Comparison of ENCODE assay signal across 8 cellular contexts in genomic region chr10:70672165-70672992, GRCh38. TPM values are rescaled to one million over a fixed set of nuclear protein-coding genes. Genes with fewer than 3 reads are reported as not detected.
DNase-seq lines count a peak whose midpoint lies in the region; ATAC-seq, FAIRE-seq and TF ChIP-seq lines count a peak whose summit lies in the region.

TSS of gene ADAMTS14 (plus strand) at chr10:70672506. CDS start at chr10:70672803, 297 bp downstream.

- CTCF ChIA-PET in K562 (lab: Yijun Ruan, JAX; ENCODE audit: low intra/inter-chr PET ratio): interaction anchor here (0.7 to 1.5 kb wide), 3 partner anchors 53 to 123 kb away, joined by 3 to 4 read pairs (median 3); no protein-coding TSS in a partner anchor

- H3K9me3 ChIP-seq in K562 (replicated peaks; ENCODE audit: control insufficient read depth, insufficient read depth, low read depth, low read length): no peaks in the 10 kb centered on the region
- no peaks in the 10 kb centered on the region; the same call in 1 of the 2 replicates for H3K9me3 ChIP-seq in iPS-20b (ENCODE audit: insufficient read depth, low read depth, low read length)

- H3K4me2 ChIP-seq in K562 (ENCODE audit: insufficient read depth, low read length): peak within 1 kb of the TSS; percentile 78

- no peaks in the 10 kb centered on the region for H4K20me1 ChIP-seq in K562 (replicated peaks; ENCODE audit: control insufficient read depth, insufficient read depth, low read length)

- no peaks in the 10 kb centered on the region for H3K27me3 ChIP-seq in K562 (ENCODE audit: control insufficient read depth in 2 of 2, insufficient read depth in 2 of 2, low read length in 2 of 2)
- H3K27me3 ChIP-seq in iPS-20b (ENCODE audit: insufficient read depth, low read length): peaks cover 35% of the 10 kb centered on the region

- WGBS in K562 (ENCODE audit: insufficient coverage, low coverage, missing lambda C conversion rate): under 1% methylated on average over 44 of the region's 99 CpGs

- no peaks in the 10 kb centered on the region for H3K9me1 ChIP-seq in K562 (ENCODE audit: control insufficient read depth, insufficient read depth, low read length)

- in situ Hi-C loops in K562 (cut with MboI): no loop called here

- peak within 1 kb of the TSS; percentile 77 to 96 for H3K9ac ChIP-seq in K562 (ENCODE audit: insufficient read depth in 1 of 2, low read depth in 2 of 2, low read length in 2 of 2)
- peak within 1 kb of the TSS; percentile 51; the same call in 1 of the 2 replicates for H3K9ac ChIP-seq in iPS-20b (ENCODE audit: low read depth, low read length)

- no peak for TF ChIP-seq EP300 in K562 (IDR thresholded peaks at IDR 0.05; ENCODE audit: low read length)

- TF ChIP-seq CTCF in K562 (IDR thresholded peaks at IDR 0.05 in 2 of 3, conservative IDR thresholded peaks at IDR 0.05 in 1 of 3; ENCODE audit: insufficient read depth in 2 of 3, low read depth in 1 of 3, low read length in 3 of 3): no peak

- POLR2A ChIA-PET in K562 (lab: Yijun Ruan, JAX): interaction anchor here (0.9 kb wide), 1 partner anchor 10 kb away, joined by 3 read pairs; no protein-coding TSS in a partner anchor

- no peak for FAIRE-seq in K562 (lab: Jason Lieb, UNC)

- DNase-seq in NCI-H1417 (lab: John Stamatoyannopoulos, UW) (peak in 2 of 3 experiments; percentile 41 to 59), NCI-H1417 treated with DMSO at 0.1 percent for 48 hours (lab: John Stamatoyannopoulos, UW) (no peak), NCI-H748 treated with DMSO at 0.1 percent for 48 hours (lab: John Stamatoyannopoulos, UW) (peak; percentile 6), K562 (ENCODE audit: extremely low read depth in 1 of 4, low spot score in 3 of 4) (peak; percentile 86 to 97 (median 92)), skeletal muscle cell (ENCODE audit: low read depth) (no peak), foreskin melanocyte (no peak)

- BruUV-seq in K562 (replicated peaks; lab: Mats Ljungman, UMichigan): no TSS peak

- H3K36me3 ChIP-seq in K562 (ENCODE audit: control insufficient read depth, insufficient read depth, low read length): peaks cover 35% of the 10 kb centered on the region
- H3K36me3 ChIP-seq in iPS-20b (ENCODE audit: insufficient read depth, low read depth, low read length): no peaks in the 10 kb centered on the region

- no peak; a peak in 1 of 4 replicates for TF ChIP-seq RAD21 in K562 (CRISPR knock-in tag; conservative IDR thresholded peaks at IDR 0.05 in 1 of 2, IDR thresholded peaks at IDR 0.05 in 1 of 2)

- H3K4me1 ChIP-seq in K562 (replicated peaks in 1 of 2; ENCODE audit: control insufficient read depth in 2 of 2, insufficient read depth in 2 of 2, low read length in 2 of 2) (peaks cover 79 to 89% of the 10 kb centered on the region in 2 experiments), iPS-20b (ENCODE audit: insufficient read depth, low read length) (peaks cover 7% of the 10 kb centered on the region; the same call in 1 of the 2 replicates)

- intact Hi-C loops in K562 (cut with micrococcal nuclease): loop anchor here (2.0 kb wide), 2 partner anchors 86 to 122 kb away; no protein-coding TSS in a partner anchor

- H3K4me3 ChIP-seq in K562 (peak within 1 kb of the TSS; percentile 62), iPS-20b (ENCODE audit: low read length) (peak within 1 kb of the TSS; percentile 64), skeletal muscle cell (ENCODE audit: low read depth, low read length) (peak within 1 kb of the TSS; percentile 51)

- H2AFZ ChIP-seq in K562 (ENCODE audit: low read depth, low read length): peak within 1 kb of the TSS; percentile 71

- peaks cover 62% of the 10 kb centered on the region for H3K79me2 ChIP-seq in K562 (ENCODE audit: control insufficient read depth, insufficient read depth, low read length)

- TF ChIP-seq POLR2A in K562 (conservative IDR thresholded peaks at IDR 0.05): no peak; the same call in 1 of the 2 replicates

- ATAC-seq in K562: peak; percentile 61
- no peak for ATAC-seq in GM21619 (IDR thresholded peaks at IDR 0.05; ENCODE audit: unreplicated experiment)

- H3K27ac ChIP-seq in K562 (ENCODE audit: extremely low read depth, low read depth, low read length) (peak within 1 kb of the TSS; percentile 82), iPS-20b (ENCODE audit: low read length) (no peak within 1 kb of the TSS)

TF ChIP-seq in K562, 482 proteins besides CTCF, POLR2A, EP300 and RAD21 (continues in another document):
- TF ChIP-seq MEF2A (IDR thresholded peaks at IDR 0.05; ENCODE audit: control insufficient read depth, low read depth, low read length) (no peak), GTF2A2 (tag; IDR thresholded peaks at IDR 0.05) (no peak), STAG1 (CRISPR knock-in tag; IDR thresholded peaks at IDR 0.05; ENCODE audit: borderline replicate concordance) (no peak), ZNF146 (CRISPR knock-in tag; IDR thresholded peaks at IDR 0.05; ENCODE audit: unreplicated experiment) (no peak), ELF2 (CRISPR knock-in tag; IDR thresholded peaks at IDR 0.05) (no peak; the same call in 1 of the 2 replicates), RBM17 (IDR thresholded peaks at IDR 0.05; ENCODE audit: borderline replicate concordance, low read depth, low read length) (no peak), SAP30 (IDR thresholded peaks at IDR 0.05; ENCODE audit: borderline replicate concordance, insufficient read depth, low read depth, low read length, poor library complexity, severe bottlenecking) (no peak), CBX1 (IDR thresholded peaks at IDR 0.05; ENCODE audit: low read depth) (peak; percentile 52; the same call in 1 of the 2 replicates), USF2 (CRISPR knock-in tag; IDR thresholded peaks at IDR 0.05) (no peak)
- TF ChIP-seq, protein P1, sequence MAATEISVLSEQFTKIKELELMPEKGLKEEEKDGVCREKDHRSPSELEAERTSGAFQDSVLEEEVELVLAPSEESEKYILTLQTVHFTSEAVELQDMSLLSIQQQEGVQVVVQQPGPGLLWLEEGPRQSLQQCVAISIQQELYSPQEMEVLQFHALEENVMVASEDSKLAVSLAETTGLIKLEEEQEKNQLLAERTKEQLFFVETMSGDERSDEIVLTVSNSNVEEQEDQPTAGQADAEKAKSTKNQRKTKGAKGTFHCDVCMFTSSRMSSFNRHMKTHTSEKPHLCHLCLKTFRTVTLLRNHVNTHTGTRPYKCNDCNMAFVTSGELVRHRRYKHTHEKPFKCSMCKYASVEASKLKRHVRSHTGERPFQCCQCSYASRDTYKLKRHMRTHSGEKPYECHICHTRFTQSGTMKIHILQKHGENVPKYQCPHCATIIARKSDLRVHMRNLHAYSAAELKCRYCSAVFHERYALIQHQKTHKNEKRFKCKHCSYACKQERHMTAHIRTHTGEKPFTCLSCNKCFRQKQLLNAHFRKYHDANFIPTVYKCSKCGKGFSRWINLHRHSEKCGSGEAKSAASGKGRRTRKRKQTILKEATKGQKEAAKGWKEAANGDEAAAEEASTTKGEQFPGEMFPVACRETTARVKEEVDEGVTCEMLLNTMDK (IDR thresholded peaks at IDR 0.05; ENCODE audit: borderline replicate concordance, insufficient read depth, low read depth, low read length, poor library complexity, severe bottlenecking): no peak

RNA-seq across cellular contexts. Expression of gene ADAMTS14, which starts in this region (rescaled TPM):
- total RNA-seq in K562 (2011; cell fraction: chromatin; rRNA removed; ENCODE audit: low replicate concordance): 66.8 and 209 TPM in 2 replicates
- 115 and 150 TPM in 2 replicates for total RNA-seq in K562 (2011; cell fraction: nucleolus; rRNA removed)
- 67.9 and 80.6 TPM in 2 replicates for total RNA-seq in K562 (2011; cell fraction: nucleoplasm; rRNA removed)
- total RNA-seq in K562 (2014; rRNA removed) (15.9 and 23.8 TPM in 2 replicates), K562 (2014; rRNA removed; fragmentation: Illumina TruSeq; extraction: Trizol) (4.3 and 6.3 TPM in 2 replicates), K562 (2015; rRNA removed; fragmentation: Illumina TruSeq; extraction: Trizol) (15.3 and 15.4 TPM in 2 replicates), K562 (2021) (30.4 and 31.7 TPM in 2 replicates)
- polyA plus RNA-seq in K562 (2011; rRNA removed) (37.4 and 45.4 TPM in 2 replicates), K562 (2014; fragmentation: Illumina TruSeq; extraction: Trizol) (20.3 and 24.1 TPM in 2 replicates), K562 (2014; fragmentation: Nextera tagmentation; extraction: Ambion mirVana) (under 1 TPM; 0.04 to 0.27 TPM), K562 (2014; rRNA removed) (32.7 and 35.9 TPM in 2 replicates)
- 27.2 and 39.3 TPM in 2 replicates for polyA plus RNA-seq in K562 (2011; cell fraction: cytosol; rRNA removed)
- 187 and 443 TPM in 2 replicates for polyA plus RNA-seq in K562 (2011; cell fraction: nucleus; rRNA removed)
- 30.9 and 86.2 TPM in 2 replicates for polyA plus RNA-seq in K562 (2012)
- polyA minus RNA-seq in K562 (2011; rRNA and poly(A)+ RNA removed): 8.4 and 15.8 TPM in 2 replicates
- 15.8 and 16.4 TPM in 2 replicates for polyA minus RNA-seq in K562 (2011; cell fraction: cytosol; rRNA and poly(A)+ RNA removed)
- 55.8 and 81.5 TPM in 2 replicates for polyA minus RNA-seq in K562 (2011; cell fraction: nucleus; rRNA and poly(A)+ RNA removed)

Comparison
In these comparisons a context has a peak if more than half of its experiments do, and no peak if none do; other contexts are left out.
1. DNase-seq: peak in NCI-H1417 (2 of 3), NCI-H748 treated with DMSO at 0.1 percent for 48 hours (single experiment) and K562 (4 of 4); none in NCI-H1417 treated with DMSO at 0.1 percent for 48 hours (single experiment), skeletal muscle cell (single experiment) and foreskin melanocyte (single experiment).
2. Peak in every context shown above with its lines, with median percentiles within 50 percentile points of each other: H3K4me3 ChIP-seq.